Comparison of ENCODE assay signal across 1 cellular context in the genomic region with DNA sequence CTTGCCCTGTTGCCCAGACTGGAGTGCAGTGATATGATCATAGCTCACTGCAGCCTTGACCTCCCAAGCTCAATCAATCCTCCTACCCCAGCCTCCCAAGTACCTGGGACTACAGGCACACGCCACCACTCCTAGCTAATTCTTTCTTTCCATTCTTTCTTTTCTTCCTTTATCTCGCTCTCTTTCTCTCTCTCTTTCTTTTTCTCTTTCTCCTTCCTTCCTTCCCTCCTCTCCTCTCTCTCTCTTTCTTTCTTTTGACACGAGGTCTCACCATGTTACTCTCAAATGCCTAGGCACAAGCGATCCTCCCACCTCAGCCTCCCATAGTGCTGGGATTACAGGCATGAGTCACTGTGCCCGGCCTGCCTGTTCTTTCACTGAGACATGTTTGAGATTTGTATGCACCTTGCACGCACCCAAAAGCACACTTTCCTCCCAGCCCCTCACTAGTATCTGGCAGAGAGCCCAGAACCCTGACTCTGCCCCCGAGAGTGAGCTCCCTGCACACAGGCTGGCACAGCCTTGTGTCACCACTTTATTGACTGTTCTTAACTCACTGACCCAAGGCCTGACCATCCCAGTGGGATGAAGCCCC.
TF ChIP-seq lines count a peak whose summit lies in the region.

No MANE protein-coding gene starts in this region.

TF ChIP-seq in GM12878, 131 proteins besides CTCF, POLR2A, EP300 and RAD21 (continued from another document and continues in another):
- TF ChIP-seq PKNOX1 (IDR thresholded peaks at IDR 0.05) (0 out of 2 replicates have a peak, but pooled peaks have one; percentile 5), SPI1 (IDR thresholded peaks at IDR 0.05; ENCODE audit: borderline replicate concordance, insufficient read depth, low read depth, low read length) (no peak), PAX5 (IDR thresholded peaks at IDR 0.05; ENCODE audit: borderline replicate concordance, low read depth, low read length) (0 out of 2 replicates have a peak, but pooled peaks have one; percentile 11), KLF5 (IDR thresholded peaks at IDR 0.05; ENCODE audit: partially characterized antibody) (no peak), MTA3 (IDR thresholded peaks at IDR 0.05; ENCODE audit: borderline replicate concordance, low read length) (no peak), HDGF (IDR thresholded peaks at IDR 0.05) (0 out of 2 replicates have a peak, but pooled peaks have one; percentile 61), PAX8 (IDR thresholded peaks at IDR 0.05) (no peak), RB1 (IDR thresholded peaks at IDR 0.05; ENCODE audit: borderline replicate concordance) (no peak), SMAD1 (IDR thresholded peaks at IDR 0.05; ENCODE audit: low read depth, partially characterized antibody) (peak; percentile 60), BHLHE40 (IDR thresholded peaks at IDR 0.05; ENCODE audit: borderline replicate concordance in 1 of 2, low read depth in 2 of 2, low read length in 1 of 2) (peak; percentile 35 to 60; a peak in 2 of 4 replicates), NR2C1 (IDR thresholded peaks at IDR 0.05) (no peak), NBN (IDR thresholded peaks at IDR 0.05) (0 out of 2 replicates have a peak, but pooled peaks have one; percentile 43), ZBTB4 (CRISPR knock-in tag; IDR thresholded peaks at IDR 0.05) (no peak), MXI1 (IDR thresholded peaks at IDR 0.05; ENCODE audit: low read depth, low read length) (no peak), EZH2 (IDR thresholded peaks at IDR 0.05; ENCODE audit: borderline replicate concordance, control insufficient read depth, low read depth, low read length) (no peak), MYB (IDR thresholded peaks at IDR 0.05; ENCODE audit: borderline replicate concordance, low read depth, low read length) (no peak), ZNF384 (IDR thresholded peaks at IDR 0.05; ENCODE audit: borderline replicate concordance, low read depth, low read length) (no peak), EED (IDR thresholded peaks at IDR 0.05; ENCODE audit: low read depth) (peak; percentile 42; the same call in 1 of the 2 replicates), ZNF274 (IDR thresholded peaks at IDR 0.05; ENCODE audit: insufficient read depth, insufficient read length) (no peak), YBX1 (IDR thresholded peaks at IDR 0.05) (no peak), BCL11A (IDR thresholded peaks at IDR 0.05; ENCODE audit: low read depth, low read length) (0 out of 2 replicates have a peak, but pooled peaks have one; percentile 19), MEF2B (IDR thresholded peaks at IDR 0.05; ENCODE audit: partially characterized antibody, poor library complexity, severe bottlenecking) (peak; percentile 18), NFYA (IDR thresholded peaks at IDR 0.05; ENCODE audit: borderline replicate concordance, low read depth, low read length) (no peak), CBFB (IDR thresholded peaks at IDR 0.05; ENCODE audit: low read depth) (no peak), CUX1 (IDR thresholded peaks at IDR 0.05; ENCODE audit: insufficient replicate concordance, low read depth, low read length) (no peak), ZBED1 (IDR thresholded peaks at IDR 0.05; ENCODE audit: borderline replicate concordance) (no peak), ATF7 (IDR thresholded peaks at IDR 0.05; ENCODE audit: low read depth) (no peak), CHD2 (IDR thresholded peaks at IDR 0.05; ENCODE audit: borderline replicate concordance, low read depth, low read length) (no peak), RELA (IDR thresholded peaks at IDR 0.05; ENCODE audit: borderline replicate concordance, partially characterized antibody) (no peak), CREM (IDR thresholded peaks at IDR 0.05; ENCODE audit: low read depth) (peak; percentile 38; the same call in 1 of the 2 replicates), MTA2 (IDR thresholded peaks at IDR 0.05; ENCODE audit: low read depth) (peak; percentile 46; the same call in 1 of the 2 replicates), NR2C2 (IDR thresholded peaks at IDR 0.05; ENCODE audit: borderline replicate concordance, control insufficient read depth, insufficient read length, low read depth) (no peak), ZZZ3 (IDR thresholded peaks at IDR 0.05; ENCODE audit: control insufficient read depth, insufficient read length, low read depth) (no peak), SREBF1 (IDR thresholded peaks at IDR 0.05; ENCODE audit: low read length) (no peak), PML (IDR thresholded peaks at IDR 0.05; ENCODE audit: low read length) (no peak)
- TF ChIP-seq, protein P1, sequence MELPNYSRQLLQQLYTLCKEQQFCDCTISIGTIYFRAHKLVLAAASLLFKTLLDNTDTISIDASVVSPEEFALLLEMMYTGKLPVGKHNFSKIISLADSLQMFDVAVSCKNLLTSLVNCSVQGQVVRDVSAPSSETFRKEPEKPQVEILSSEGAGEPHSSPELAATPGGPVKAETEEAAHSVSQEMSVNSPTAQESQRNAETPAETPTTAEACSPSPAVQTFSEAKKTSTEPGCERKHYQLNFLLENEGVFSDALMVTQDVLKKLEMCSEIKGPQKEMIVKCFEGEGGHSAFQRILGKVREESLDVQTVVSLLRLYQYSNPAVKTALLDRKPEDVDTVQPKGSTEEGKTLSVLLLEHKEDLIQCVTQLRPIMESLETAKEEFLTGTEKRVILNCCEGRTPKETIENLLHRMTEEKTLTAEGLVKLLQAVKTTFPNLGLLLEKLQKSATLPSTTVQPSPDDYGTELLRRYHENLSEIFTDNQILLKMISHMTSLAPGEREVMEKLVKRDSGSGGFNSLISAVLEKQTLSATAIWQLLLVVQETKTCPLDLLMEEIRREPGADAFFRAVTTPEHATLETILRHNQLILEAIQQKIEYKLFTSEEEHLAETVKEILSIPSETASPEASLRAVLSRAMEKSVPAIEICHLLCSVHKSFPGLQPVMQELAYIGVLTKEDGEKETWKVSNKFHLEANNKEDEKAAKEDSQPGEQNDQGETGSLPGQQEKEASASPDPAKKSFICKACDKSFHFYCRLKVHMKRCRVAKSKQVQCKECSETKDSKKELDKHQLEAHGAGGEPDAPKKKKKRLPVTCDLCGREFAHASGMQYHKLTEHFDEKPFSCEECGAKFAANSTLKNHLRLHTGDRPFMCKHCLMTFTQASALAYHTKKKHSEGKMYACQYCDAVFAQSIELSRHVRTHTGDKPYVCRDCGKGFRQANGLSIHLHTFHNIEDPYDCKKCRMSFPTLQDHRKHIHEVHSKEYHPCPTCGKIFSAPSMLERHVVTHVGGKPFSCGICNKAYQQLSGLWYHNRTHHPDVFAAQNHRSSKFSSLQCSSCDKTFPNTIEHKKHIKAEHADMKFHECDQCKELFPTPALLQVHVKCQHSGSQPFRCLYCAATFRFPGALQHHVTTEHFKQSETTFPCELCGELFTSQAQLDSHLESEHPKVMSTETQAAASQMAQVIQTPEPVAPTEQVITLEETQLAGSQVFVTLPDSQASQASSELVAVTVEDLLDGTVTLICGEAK (IDR thresholded peaks at IDR 0.05; ENCODE audit: borderline replicate concordance): no peak
- TF ChIP-seq, protein P2, sequence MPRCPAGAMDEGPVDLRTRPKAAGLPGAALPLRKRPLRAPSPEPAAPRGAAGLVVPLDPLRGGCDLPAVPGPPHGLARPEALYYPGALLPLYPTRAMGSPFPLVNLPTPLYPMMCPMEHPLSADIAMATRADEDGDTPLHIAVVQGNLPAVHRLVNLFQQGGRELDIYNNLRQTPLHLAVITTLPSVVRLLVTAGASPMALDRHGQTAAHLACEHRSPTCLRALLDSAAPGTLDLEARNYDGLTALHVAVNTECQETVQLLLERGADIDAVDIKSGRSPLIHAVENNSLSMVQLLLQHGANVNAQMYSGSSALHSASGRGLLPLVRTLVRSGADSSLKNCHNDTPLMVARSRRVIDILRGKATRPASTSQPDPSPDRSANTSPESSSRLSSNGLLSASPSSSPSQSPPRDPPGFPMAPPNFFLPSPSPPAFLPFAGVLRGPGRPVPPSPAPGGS (IDR thresholded peaks at IDR 0.05; ENCODE audit: borderline replicate concordance, insufficient read depth, low read depth, low read length, poor library complexity, severe bottlenecking): no peak
- TF ChIP-seq, protein P3, sequence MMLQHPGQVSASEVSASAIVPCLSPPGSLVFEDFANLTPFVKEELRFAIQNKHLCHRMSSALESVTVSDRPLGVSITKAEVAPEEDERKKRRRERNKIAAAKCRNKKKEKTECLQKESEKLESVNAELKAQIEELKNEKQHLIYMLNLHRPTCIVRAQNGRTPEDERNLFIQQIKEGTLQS (IDR thresholded peaks at IDR 0.05; ENCODE audit: borderline replicate concordance, extremely low read depth, low read depth, low read length): no peak
- TF ChIP-seq, protein P4, sequence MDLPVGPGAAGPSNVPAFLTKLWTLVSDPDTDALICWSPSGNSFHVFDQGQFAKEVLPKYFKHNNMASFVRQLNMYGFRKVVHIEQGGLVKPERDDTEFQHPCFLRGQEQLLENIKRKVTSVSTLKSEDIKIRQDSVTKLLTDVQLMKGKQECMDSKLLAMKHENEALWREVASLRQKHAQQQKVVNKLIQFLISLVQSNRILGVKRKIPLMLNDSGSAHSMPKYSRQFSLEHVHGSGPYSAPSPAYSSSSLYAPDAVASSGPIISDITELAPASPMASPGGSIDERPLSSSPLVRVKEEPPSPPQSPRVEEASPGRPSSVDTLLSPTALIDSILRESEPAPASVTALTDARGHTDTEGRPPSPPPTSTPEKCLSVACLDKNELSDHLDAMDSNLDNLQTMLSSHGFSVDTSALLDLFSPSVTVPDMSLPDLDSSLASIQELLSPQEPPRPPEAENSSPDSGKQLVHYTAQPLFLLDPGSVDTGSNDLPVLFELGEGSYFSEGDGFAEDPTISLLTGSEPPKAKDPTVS (IDR thresholded peaks at IDR 0.05; ENCODE audit: low read depth, low read length): no peak
